Comparison of ENCODE assay signal across 8 cellular contexts in genomic region chr1:64242895-64243756, GRCh38. TPM values are rescaled to one million over a fixed set of nuclear protein-coding genes. Genes with fewer than 3 reads are reported as not detected.
DNase-seq lines count a peak whose midpoint lies in the region; TF ChIP-seq lines count a peak whose summit lies in the region.

No MANE protein-coding gene starts in this region.

- H3K4me3 ChIP-seq in HUES64 (ENCODE audit: low read length) (peak overlapping the region; percentile 8; the same call in 1 of the 2 replicates), epithelial cell of proximal tubule (ENCODE audit: low read depth, low read length) (no peak overlapping the region), osteoblast (ENCODE audit: insufficient read depth, low read length) (no peak overlapping the region)

- H3K79me2 ChIP-seq in osteoblast (ENCODE audit: insufficient read depth, low read length): no peaks in the 10 kb centered on the region

- no peaks in the 10 kb centered on the region for H3K36me3 ChIP-seq in HUES64 (ENCODE audit: insufficient read depth, low read length)
- H3K36me3 ChIP-seq in osteoblast (ENCODE audit: insufficient read depth, low read length): no peaks in the 10 kb centered on the region

- no peaks in the 10 kb centered on the region for H3K27me3 ChIP-seq in HUES64 (ENCODE audit: insufficient read depth, low read length)
- H3K27me3 ChIP-seq in osteoblast (ENCODE audit: insufficient read depth, low read length): peaks cover 3% of the 10 kb centered on the region

- H2AFZ ChIP-seq in osteoblast (ENCODE audit: low read length): no peak overlapping the region

- H4K20me1 ChIP-seq in osteoblast (ENCODE audit: insufficient read depth, low read length): no peaks in the 10 kb centered on the region

- H3K4me1 ChIP-seq in HUES64 (ENCODE audit: insufficient read depth, low read length) (peaks cover 34% of the 10 kb centered on the region), osteoblast (ENCODE audit: insufficient read depth, low read length) (peaks cover 18% of the 10 kb centered on the region)

- H3K9ac ChIP-seq in HUES64 (ENCODE audit: low read depth, low read length): no peak overlapping the region

- H3K9me3 ChIP-seq in HUES64 (ENCODE audit: insufficient read depth, low read depth, low read length) (no peaks in the 10 kb centered on the region), osteoblast (ENCODE audit: low read depth, low read length) (no peaks in the 10 kb centered on the region)

- WGBS in HUES64: 70% methylated on average over 5 of the region's 6 CpGs

- no peak overlapping the region for H3K4me2 ChIP-seq in osteoblast (ENCODE audit: insufficient read depth, low read length)

- DNase-seq in NCI-H1092 treated with DMSO at 0.1 percent for 48 hours (lab: John Stamatoyannopoulos, UW) (peak; percentile 31), NCI-H1092 (lab: John Stamatoyannopoulos, UW) (no peak), SHP77 (lab: John Stamatoyannopoulos, UW) (peak; percentile 38 to 55), epithelial cell of proximal tubule (ENCODE audit: low read depth) (no peak), osteoblast (ENCODE audit: insufficient read length, low spot score, missing footprints) (no peak), SIG-M5 treated with dmso at 0.1 percent for 504 hours (lab: John Stamatoyannopoulos, UW; ENCODE audit: unreplicated experiment) (no peak)
- no peak for DNase-seq in stimulated activated CD4-positive, alpha-beta T cell treated with anti-CD3 and anti-CD28 coated beads, Interleukin-1b, Interleukin-23, amount 100 ng/mL, for 48 hours

- H3K27ac ChIP-seq in HUES64 (ENCODE audit: low read depth, low read length) (peak overlapping the region; percentile 71), osteoblast (ENCODE audit: low read depth, low read length) (no peak overlapping the region)

- peak; percentile 63 for TF ChIP-seq CTCF in epithelial cell of proximal tubule (conservative IDR thresholded peaks at IDR 0.05; ENCODE audit: low read depth, low read length)
- peak; percentile 54 for TF ChIP-seq CTCF in osteoblast (IDR thresholded peaks at IDR 0.05; ENCODE audit: extremely low read depth, low read depth, low read length)

RNA-seq across cellular contexts. Expression of gene UBE2U, which starts 39.7 kb away (rescaled TPM):
- not detected for polyA plus RNA-seq in HUES64 (2013, experiment 1 of 2)
- not detected for polyA plus RNA-seq in HUES64 (2013, experiment 2 of 2)
- total RNA-seq in epithelial cell of proximal tubule: not detected in 2 replicates
- not detected in 2 replicates for total RNA-seq in osteoblast

Comparison
In these comparisons a context has a peak if more than half of its experiments do, and no peak if none do; other contexts are left out.
1. DNase-seq: peak in NCI-H1092 treated with DMSO at 0.1 percent for 48 hours (single experiment) and SHP77 (2 of 2); none in NCI-H1092 (single experiment), epithelial cell of proximal tubule (single experiment), osteoblast (single experiment), stimulated activated CD4-positive, alpha-beta T cell treated with anti-CD3 and anti-CD28 coated beads, Interleukin-1b, Interleukin-23, amount 100 ng/mL, for 48 hours (single experiment) and SIG-M5 treated with dmso at 0.1 percent for 504 hours (single experiment).